Comparison of ENCODE assay signal across 1 cellular context in the genomic region with DNA sequence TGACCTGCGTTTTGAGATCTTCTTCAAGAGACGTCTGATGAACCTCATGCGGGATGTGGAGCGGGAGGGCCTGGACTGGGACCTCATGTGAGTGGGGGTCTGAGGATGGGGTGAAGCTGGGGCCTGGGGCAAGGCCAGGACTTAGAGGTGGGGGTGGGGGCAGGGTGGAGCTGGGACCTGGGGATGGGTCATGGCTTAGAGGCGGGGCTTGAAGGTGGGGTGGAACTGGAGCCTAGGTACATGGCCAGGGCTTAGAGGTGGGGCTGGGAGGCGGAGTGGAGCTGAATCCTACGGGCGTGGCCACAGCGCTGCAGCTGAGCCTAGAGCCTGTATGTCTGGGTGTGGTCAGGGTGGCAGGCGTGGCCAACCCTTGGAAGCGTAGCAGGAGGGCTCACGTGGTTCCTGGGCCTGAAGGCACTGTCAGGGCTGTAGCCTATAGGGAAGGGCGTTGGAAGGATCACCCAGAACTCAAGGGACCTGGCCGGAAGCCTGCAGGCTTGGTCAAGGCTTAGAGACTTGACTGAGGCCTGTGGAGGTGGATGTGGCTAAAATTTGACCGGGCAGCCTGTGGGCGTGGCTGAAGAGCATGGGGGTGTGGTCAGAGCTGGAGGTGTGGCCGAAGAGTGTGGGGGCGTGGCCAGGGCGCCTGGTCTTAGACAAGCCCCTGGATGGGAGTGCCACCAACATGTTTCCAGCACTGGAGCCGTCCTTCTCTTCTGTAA.
TF ChIP-seq lines count a peak whose summit lies in the region.

No MANE protein-coding gene starts in this region.

TF ChIP-seq in WTC11, 78 proteins besides CTCF, POLR2A, EP300 and RAD21 (continued from another document):
- TF ChIP-seq, protein P1, sequence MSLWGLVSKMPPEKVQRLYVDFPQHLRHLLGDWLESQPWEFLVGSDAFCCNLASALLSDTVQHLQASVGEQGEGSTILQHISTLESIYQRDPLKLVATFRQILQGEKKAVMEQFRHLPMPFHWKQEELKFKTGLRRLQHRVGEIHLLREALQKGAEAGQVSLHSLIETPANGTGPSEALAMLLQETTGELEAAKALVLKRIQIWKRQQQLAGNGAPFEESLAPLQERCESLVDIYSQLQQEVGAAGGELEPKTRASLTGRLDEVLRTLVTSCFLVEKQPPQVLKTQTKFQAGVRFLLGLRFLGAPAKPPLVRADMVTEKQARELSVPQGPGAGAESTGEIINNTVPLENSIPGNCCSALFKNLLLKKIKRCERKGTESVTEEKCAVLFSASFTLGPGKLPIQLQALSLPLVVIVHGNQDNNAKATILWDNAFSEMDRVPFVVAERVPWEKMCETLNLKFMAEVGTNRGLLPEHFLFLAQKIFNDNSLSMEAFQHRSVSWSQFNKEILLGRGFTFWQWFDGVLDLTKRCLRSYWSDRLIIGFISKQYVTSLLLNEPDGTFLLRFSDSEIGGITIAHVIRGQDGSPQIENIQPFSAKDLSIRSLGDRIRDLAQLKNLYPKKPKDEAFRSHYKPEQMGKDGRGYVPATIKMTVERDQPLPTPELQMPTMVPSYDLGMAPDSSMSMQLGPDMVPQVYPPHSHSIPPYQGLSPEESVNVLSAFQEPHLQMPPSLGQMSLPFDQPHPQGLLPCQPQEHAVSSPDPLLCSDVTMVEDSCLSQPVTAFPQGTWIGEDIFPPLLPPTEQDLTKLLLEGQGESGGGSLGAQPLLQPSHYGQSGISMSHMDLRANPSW (CRISPR knock-in tag; conservative IDR thresholded peaks at IDR 0.05; ENCODE audit: low read depth): no peak
- TF ChIP-seq NR2C2 (CRISPR knock-in tag; IDR thresholded peaks at IDR 0.05) (no peak), CREB1 (CRISPR knock-in tag; IDR thresholded peaks at IDR 0.05) (no peak), ZNF121 (CRISPR knock-in tag; IDR thresholded peaks at IDR 0.05) (no peak), ETV6 (CRISPR knock-in tag; IDR thresholded peaks at IDR 0.05) (no peak), ZNF232 (CRISPR knock-in tag; IDR thresholded peaks at IDR 0.05) (no peak), RORB (CRISPR knock-in tag; IDR thresholded peaks at IDR 0.05) (no peak), RELA (CRISPR knock-in tag; IDR thresholded peaks at IDR 0.05; ENCODE audit: borderline replicate concordance) (no peak), TP53 (CRISPR knock-in tag; IDR thresholded peaks at IDR 0.05) (no peak), ZBTB21 (CRISPR knock-in tag; IDR thresholded peaks at IDR 0.05; ENCODE audit: borderline replicate concordance) (no peak), NFE2L1 (CRISPR knock-in tag; IDR thresholded peaks at IDR 0.05) (no peak), TCF7 (CRISPR knock-in tag; IDR thresholded peaks at IDR 0.05; ENCODE audit: low read depth) (no peak), SMAD4 (CRISPR knock-in tag; IDR thresholded peaks at IDR 0.05) (no peak), NFATC4 (CRISPR knock-in tag; IDR thresholded peaks at IDR 0.05) (no peak), FOXJ3 (CRISPR knock-in tag; IDR thresholded peaks at IDR 0.05; ENCODE audit: borderline replicate concordance) (no peak), JUN (CRISPR knock-in tag; IDR thresholded peaks at IDR 0.05) (no peak), SP1 (CRISPR knock-in tag; conservative IDR thresholded peaks at IDR 0.05) (peak; percentile 58; the same call in 1 of the 2 replicates), EMX1 (CRISPR knock-in tag; IDR thresholded peaks at IDR 0.05) (no peak)
- TF ChIP-seq, protein P2, sequence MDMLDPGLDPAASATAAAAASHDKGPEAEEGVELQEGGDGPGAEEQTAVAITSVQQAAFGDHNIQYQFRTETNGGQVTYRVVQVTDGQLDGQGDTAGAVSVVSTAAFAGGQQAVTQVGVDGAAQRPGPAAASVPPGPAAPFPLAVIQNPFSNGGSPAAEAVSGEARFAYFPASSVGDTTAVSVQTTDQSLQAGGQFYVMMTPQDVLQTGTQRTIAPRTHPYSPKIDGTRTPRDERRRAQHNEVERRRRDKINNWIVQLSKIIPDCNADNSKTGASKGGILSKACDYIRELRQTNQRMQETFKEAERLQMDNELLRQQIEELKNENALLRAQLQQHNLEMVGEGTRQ (CRISPR knock-in tag; IDR thresholded peaks at IDR 0.05): peak; percentile 88
- TF ChIP-seq, protein P3, sequence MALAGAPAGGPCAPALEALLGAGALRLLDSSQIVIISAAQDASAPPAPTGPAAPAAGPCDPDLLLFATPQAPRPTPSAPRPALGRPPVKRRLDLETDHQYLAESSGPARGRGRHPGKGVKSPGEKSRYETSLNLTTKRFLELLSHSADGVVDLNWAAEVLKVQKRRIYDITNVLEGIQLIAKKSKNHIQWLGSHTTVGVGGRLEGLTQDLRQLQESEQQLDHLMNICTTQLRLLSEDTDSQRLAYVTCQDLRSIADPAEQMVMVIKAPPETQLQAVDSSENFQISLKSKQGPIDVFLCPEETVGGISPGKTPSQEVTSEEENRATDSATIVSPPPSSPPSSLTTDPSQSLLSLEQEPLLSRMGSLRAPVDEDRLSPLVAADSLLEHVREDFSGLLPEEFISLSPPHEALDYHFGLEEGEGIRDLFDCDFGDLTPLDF (CRISPR knock-in tag; IDR thresholded peaks at IDR 0.05): no peak
- TF ChIP-seq, protein P4, sequence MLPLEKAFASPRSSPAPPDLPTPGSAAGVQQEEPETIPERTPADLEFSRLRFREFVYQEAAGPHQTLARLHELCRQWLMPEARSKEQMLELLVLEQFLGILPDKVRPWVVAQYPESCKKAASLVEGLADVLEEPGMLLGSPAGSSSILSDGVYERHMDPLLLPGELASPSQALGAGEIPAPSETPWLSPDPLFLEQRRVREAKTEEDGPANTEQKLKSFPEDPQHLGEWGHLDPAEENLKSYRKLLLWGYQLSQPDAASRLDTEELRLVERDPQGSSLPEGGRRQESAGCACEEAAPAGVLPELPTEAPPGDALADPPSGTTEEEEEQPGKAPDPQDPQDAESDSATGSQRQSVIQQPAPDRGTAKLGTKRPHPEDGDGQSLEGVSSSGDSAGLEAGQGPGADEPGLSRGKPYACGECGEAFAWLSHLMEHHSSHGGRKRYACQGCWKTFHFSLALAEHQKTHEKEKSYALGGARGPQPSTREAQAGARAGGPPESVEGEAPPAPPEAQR (CRISPR knock-in tag; IDR thresholded peaks at IDR 0.05): no peak
- TF ChIP-seq, protein P5, sequence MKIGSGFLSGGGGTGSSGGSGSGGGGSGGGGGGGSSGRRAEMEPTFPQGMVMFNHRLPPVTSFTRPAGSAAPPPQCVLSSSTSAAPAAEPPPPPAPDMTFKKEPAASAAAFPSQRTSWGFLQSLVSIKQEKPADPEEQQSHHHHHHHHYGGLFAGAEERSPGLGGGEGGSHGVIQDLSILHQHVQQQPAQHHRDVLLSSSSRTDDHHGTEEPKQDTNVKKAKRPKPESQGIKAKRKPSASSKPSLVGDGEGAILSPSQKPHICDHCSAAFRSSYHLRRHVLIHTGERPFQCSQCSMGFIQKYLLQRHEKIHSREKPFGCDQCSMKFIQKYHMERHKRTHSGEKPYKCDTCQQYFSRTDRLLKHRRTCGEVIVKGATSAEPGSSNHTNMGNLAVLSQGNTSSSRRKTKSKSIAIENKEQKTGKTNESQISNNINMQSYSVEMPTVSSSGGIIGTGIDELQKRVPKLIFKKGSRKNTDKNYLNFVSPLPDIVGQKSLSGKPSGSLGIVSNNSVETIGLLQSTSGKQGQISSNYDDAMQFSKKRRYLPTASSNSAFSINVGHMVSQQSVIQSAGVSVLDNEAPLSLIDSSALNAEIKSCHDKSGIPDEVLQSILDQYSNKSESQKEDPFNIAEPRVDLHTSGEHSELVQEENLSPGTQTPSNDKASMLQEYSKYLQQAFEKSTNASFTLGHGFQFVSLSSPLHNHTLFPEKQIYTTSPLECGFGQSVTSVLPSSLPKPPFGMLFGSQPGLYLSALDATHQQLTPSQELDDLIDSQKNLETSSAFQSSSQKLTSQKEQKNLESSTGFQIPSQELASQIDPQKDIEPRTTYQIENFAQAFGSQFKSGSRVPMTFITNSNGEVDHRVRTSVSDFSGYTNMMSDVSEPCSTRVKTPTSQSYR (CRISPR knock-in tag; IDR thresholded peaks at IDR 0.05): no peak
- TF ChIP-seq, protein P6, sequence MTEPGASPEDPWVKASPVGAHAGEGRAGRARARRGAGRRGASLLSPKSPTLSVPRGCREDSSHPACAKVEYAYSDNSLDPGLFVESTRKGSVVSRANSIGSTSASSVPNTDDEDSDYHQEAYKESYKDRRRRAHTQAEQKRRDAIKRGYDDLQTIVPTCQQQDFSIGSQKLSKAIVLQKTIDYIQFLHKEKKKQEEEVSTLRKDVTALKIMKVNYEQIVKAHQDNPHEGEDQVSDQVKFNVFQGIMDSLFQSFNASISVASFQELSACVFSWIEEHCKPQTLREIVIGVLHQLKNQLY (CRISPR knock-in tag; IDR thresholded peaks at IDR 0.05): no peak
- TF ChIP-seq, protein P7, sequence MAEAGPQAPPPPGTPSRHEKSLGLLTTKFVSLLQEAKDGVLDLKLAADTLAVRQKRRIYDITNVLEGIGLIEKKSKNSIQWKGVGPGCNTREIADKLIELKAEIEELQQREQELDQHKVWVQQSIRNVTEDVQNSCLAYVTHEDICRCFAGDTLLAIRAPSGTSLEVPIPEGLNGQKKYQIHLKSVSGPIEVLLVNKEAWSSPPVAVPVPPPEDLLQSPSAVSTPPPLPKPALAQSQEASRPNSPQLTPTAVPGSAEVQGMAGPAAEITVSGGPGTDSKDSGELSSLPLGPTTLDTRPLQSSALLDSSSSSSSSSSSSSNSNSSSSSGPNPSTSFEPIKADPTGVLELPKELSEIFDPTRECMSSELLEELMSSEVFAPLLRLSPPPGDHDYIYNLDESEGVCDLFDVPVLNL (CRISPR knock-in tag; IDR thresholded peaks at IDR 0.05; ENCODE audit: borderline replicate concordance, low read depth): no peak
- TF ChIP-seq, protein P8, sequence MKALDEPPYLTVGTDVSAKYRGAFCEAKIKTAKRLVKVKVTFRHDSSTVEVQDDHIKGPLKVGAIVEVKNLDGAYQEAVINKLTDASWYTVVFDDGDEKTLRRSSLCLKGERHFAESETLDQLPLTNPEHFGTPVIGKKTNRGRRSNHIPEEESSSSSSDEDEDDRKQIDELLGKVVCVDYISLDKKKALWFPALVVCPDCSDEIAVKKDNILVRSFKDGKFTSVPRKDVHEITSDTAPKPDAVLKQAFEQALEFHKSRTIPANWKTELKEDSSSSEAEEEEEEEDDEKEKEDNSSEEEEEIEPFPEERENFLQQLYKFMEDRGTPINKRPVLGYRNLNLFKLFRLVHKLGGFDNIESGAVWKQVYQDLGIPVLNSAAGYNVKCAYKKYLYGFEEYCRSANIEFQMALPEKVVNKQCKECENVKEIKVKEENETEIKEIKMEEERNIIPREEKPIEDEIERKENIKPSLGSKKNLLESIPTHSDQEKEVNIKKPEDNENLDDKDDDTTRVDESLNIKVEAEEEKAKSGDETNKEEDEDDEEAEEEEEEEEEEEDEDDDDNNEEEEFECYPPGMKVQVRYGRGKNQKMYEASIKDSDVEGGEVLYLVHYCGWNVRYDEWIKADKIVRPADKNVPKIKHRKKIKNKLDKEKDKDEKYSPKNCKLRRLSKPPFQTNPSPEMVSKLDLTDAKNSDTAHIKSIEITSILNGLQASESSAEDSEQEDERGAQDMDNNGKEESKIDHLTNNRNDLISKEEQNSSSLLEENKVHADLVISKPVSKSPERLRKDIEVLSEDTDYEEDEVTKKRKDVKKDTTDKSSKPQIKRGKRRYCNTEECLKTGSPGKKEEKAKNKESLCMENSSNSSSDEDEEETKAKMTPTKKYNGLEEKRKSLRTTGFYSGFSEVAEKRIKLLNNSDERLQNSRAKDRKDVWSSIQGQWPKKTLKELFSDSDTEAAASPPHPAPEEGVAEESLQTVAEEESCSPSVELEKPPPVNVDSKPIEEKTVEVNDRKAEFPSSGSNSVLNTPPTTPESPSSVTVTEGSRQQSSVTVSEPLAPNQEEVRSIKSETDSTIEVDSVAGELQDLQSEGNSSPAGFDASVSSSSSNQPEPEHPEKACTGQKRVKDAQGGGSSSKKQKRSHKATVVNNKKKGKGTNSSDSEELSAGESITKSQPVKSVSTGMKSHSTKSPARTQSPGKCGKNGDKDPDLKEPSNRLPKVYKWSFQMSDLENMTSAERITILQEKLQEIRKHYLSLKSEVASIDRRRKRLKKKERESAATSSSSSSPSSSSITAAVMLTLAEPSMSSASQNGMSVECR (CRISPR knock-in tag; IDR thresholded peaks at IDR 0.05; ENCODE audit: borderline replicate concordance): no peak
- TF ChIP-seq, protein P9, sequence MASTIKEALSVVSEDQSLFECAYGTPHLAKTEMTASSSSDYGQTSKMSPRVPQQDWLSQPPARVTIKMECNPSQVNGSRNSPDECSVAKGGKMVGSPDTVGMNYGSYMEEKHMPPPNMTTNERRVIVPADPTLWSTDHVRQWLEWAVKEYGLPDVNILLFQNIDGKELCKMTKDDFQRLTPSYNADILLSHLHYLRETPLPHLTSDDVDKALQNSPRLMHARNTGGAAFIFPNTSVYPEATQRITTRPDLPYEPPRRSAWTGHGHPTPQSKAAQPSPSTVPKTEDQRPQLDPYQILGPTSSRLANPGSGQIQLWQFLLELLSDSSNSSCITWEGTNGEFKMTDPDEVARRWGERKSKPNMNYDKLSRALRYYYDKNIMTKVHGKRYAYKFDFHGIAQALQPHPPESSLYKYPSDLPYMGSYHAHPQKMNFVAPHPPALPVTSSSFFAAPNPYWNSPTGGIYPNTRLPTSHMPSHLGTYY (CRISPR knock-in tag; IDR thresholded peaks at IDR 0.05): no peak
